In the genomic region with DNA sequence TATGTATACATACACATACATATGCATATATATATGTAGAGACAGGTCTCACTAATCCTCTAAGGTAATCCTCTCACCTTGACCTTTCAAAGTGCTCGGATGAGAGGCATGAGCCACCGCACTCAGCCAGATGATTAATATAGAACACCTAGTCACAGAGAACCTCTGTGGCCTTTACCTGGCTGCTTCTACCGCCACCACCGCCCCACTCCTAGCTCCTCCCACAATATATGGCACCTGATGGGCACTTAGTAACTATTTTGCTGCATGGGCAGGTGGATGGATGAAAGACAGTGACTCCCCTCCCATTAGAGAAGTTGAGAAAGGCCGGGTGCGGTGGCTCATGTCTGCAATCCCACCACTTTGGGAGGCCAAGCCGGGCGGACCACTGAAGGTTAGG, we compare ENCODE assay signal across 28 cellular contexts. TPM values are rescaled to one million over a fixed set of nuclear protein-coding genes. Genes with fewer than 3 reads are reported as not detected.
DNase-seq lines count a peak whose midpoint lies in the region; ATAC-seq, FAIRE-seq and TF ChIP-seq lines count a peak whose summit lies in the region.
"Had no signal": no experiment of that assay in that cellular context is flagged by ENCODE, and none has a peak within 500 bp of the region (broad histone marks: within the 10 kb centered on the region; RNA-seq: fewer than 3 reads in every experiment).

No MANE protein-coding gene starts in this region.

- no peak for FAIRE-seq in small intestine (lab: Jason Lieb, UNC)
- FAIRE-seq: A549, GM12891, GM18507, H1 had no signal

- H3K27ac Mint-ChIP-seq in HFFc6: no peak overlapping the region
- H3K27ac Mint-ChIP-seq: CD14-positive monocyte; CD4-positive, alpha-beta T cell had no signal

- H3K4me1 Mint-ChIP-seq in HFFc6 (ENCODE audit: low read depth): peaks cover 4% of the 10 kb centered on the region; the same call in 1 of the 2 replicates
- H3K4me1 Mint-ChIP-seq: CD8-positive, alpha-beta memory T cell had no signal

- peaks cover 36% of the 10 kb centered on the region for H3K27me3 Mint-ChIP-seq in HFFc6 (ENCODE audit: insufficient read depth)

- no peaks in the 10 kb centered on the region for H3K36me3 ChIP-seq in colonic mucosa
- H3K36me3 ChIP-seq in mucosa of descending colon (ENCODE audit: low read depth): no peaks in the 10 kb centered on the region
- H3K36me3 ChIP-seq in small intestine (ENCODE audit: control insufficient read depth in 2 of 2, insufficient read depth in 2 of 2, low read length in 2 of 2): no peaks in the 10 kb centered on the region
- H3K36me3 ChIP-seq: BE2C; BLaER1 treated with 17β-estradiol and CSF1 and Interleukin-3, amounts not matched to agents 10 nM and 100 nM had no signal

- H3K4me3 ChIP-seq in colonic mucosa: no peak overlapping the region
- no peak overlapping the region for H3K4me3 ChIP-seq in mucosa of descending colon
- no peak overlapping the region for H3K4me3 ChIP-seq in small intestine (ENCODE audit: low read depth in 1 of 2, low read length in 2 of 2)
- H3K4me3 ChIP-seq: A549; BLaER1 treated with 17β-estradiol and CSF1 and Interleukin-3, amounts not matched to agents 10 nM and 100 nM; GM23248 had no signal

- H3K9me3 ChIP-seq in colonic mucosa (no peaks in the 10 kb centered on the region), mucosa of descending colon (no peaks in the 10 kb centered on the region), small intestine (ENCODE audit: control insufficient read depth, low read depth) (no peaks in the 10 kb centered on the region)
- H3K9me3 ChIP-seq: A549; BE2C; BLaER1 treated with 17β-estradiol and CSF1 and Interleukin-3, amounts not matched to agents 10 nM and 100 nM had no signal

- no peak overlapping the region for H3K9ac ChIP-seq in colonic mucosa (ENCODE audit: low read depth in 2 of 2, low read length in 2 of 2)
- H3K9ac ChIP-seq: BLaER1 treated with 17β-estradiol and CSF1 and Interleukin-3, amounts not matched to agents 10 nM and 100 nM; GM23248 had no signal

- no peak overlapping the region for H3K4me3 Mint-ChIP-seq in HFFc6
- H3K4me3 Mint-ChIP-seq: CD14-positive monocyte; CD4-positive, alpha-beta T cell; CD8-positive, alpha-beta memory T cell had no signal

- H3K27me3 ChIP-seq in colonic mucosa (no peaks in the 10 kb centered on the region), small intestine (ENCODE audit: control insufficient read depth in 2 of 2, insufficient read depth in 2 of 2, low read length in 2 of 2) (no peaks in the 10 kb centered on the region)
- H3K27me3 ChIP-seq: BLaER1 treated with 17β-estradiol and CSF1 and Interleukin-3, amounts not matched to agents 10 nM and 100 nM had no signal

- no peaks in the 10 kb centered on the region for H3K36me3 Mint-ChIP-seq in HFFc6 (ENCODE audit: low read depth)
- H3K36me3 Mint-ChIP-seq: CD14-positive monocyte; CD8-positive, alpha-beta memory T cell had no signal

- no peaks in the 10 kb centered on the region for H3K9me3 Mint-ChIP-seq in HFFc6
- H3K9me3 Mint-ChIP-seq: CD4-positive, alpha-beta T cell; CD8-positive, alpha-beta memory T cell had no signal

- peak; percentile 71 for DNase-seq in colonic mucosa
- DNase-seq in mucosa of descending colon: peak in 2 of 3 donors; percentile 55 to 68
- DNase-seq in small intestine: peak; percentile 74
- no peak for DNase-seq in HFFc6
- DNase-seq: 8988T; ACHN; AML-193; BE2C; Calu3; CD4-positive, alpha-beta T cell; CD8-positive, alpha-beta memory T cell; COR-L47; DMS53; DMS79 treated with DMSO at 0.1 percent for 48 hours; GF-D8; GM23248; H7; HCEC 1CT had no signal

- intact Hi-C loops in colonic mucosa (cut with DNase I): no loop called here
- intact Hi-C loops in mucosa of descending colon (cut with DNase I, micrococcal nuclease): no loop called here

- TF ChIP-seq CTCF in colonic mucosa (IDR thresholded peaks at IDR 0.05): no peak
- TF ChIP-seq CTCF in mucosa of descending colon (IDR thresholded peaks at IDR 0.05): no peak
- no peak for TF ChIP-seq CTCF in HFFc6 (IDR thresholded peaks at IDR 0.05)

- H3K4me1 ChIP-seq in colonic mucosa: peaks cover 16% of the 10 kb centered on the region
- H3K4me1 ChIP-seq in mucosa of descending colon (ENCODE audit: low read depth): peaks cover 33% of the 10 kb centered on the region
- H3K4me1 ChIP-seq in small intestine (ENCODE audit: control insufficient read depth in 2 of 2, insufficient read depth in 1 of 2, low read depth in 1 of 2, low read length in 1 of 2): peaks cover under 1 to 4% of the 10 kb centered on the region in 2 donors
- H3K4me1 ChIP-seq: BE2C had no signal

- H3K27ac ChIP-seq in colonic mucosa (peak overlapping the region; percentile 85), small intestine (ENCODE audit: low read depth in 1 of 2, low read length in 1 of 2) (no peak overlapping the region)
- H3K27ac ChIP-seq: A549; BLaER1 treated with 17β-estradiol and CSF1 and Interleukin-3, amounts not matched to agents 10 nM and 100 nM; GM23248 had no signal

- ATAC-seq in mucosa of descending colon: peak; percentile 61
- ATAC-seq in HG03457 (IDR thresholded peaks at IDR 0.05; ENCODE audit: unreplicated experiment): no peak
- ATAC-seq in GM21786 (IDR thresholded peaks at IDR 0.05; ENCODE audit: unreplicated experiment): no peak

- 55 to 83% (median 60%) methylated on average over 8 of the region's 8 CpGs for WGBS in small intestine, 3 donors

RNA-seq across cellular contexts. Expression of gene ATP2C2, which starts 16.7 kb away (rescaled TPM):
- total RNA-seq in colonic mucosa (100 to 1,000 TPM; 126 to 220 TPM), mucosa of descending colon (100 to 1,000 TPM in 2 of 3 donors, 10 to 100 TPM in 1; 98.8 to 322 (median 159) TPM)
- polyA plus RNA-seq in small intestine: 10 to 100 TPM in 1 of 3 donors, 1 to 10 TPM in 2; 4.0 to 45.7 (median 5.1) TPM
- total RNA-seq in HFFc6 (2021; fragmentation: NEBNext Ultra II Directional; extraction: Animal tissue kit (Norgen Biotek cat#: 25700)): not detected
- total RNA-seq: CD4-positive, alpha-beta T cell; CD8-positive, alpha-beta memory T cell; Daoy; G401; GM23248 had no signal
- polyA plus RNA-seq: CD14-positive monocyte; CD8-positive, alpha-beta memory T cell had no signal

RNA-seq across cellular contexts. Expression of gene WFDC1, which starts 57.0 kb away (rescaled TPM):
- total RNA-seq in colonic mucosa (10 to 100 TPM in 1 of 2 donors, 1 to 10 TPM in 1; 4.4 to 17.4 TPM), mucosa of descending colon (10 to 100 TPM in 2 of 3 donors, 1 to 10 TPM in 1; 7.5 to 30.5 (median 10.9) TPM)
- polyA plus RNA-seq in small intestine: 1 to 10 TPM; 1.6 to 4.4 (median 3.2) TPM
- total RNA-seq in HFFc6 (2021; fragmentation: NEBNext Ultra II Directional; extraction: Animal tissue kit (Norgen Biotek cat#: 25700)): 10 to 100 TPM in 2 of 6 experiments, 1 to 10 TPM in 4; 2.4 to 34.5 (median 2.8) TPM
- total RNA-seq: Calu3; CD4-positive, alpha-beta T cell; CD8-positive, alpha-beta memory T cell; Daoy; G401 had no signal
- polyA plus RNA-seq: A549; CD14-positive monocyte; CD8-positive, alpha-beta memory T cell had no signal

Comparison
In these comparisons a context has a peak if more than half of its experiments do, and no peak if none do; other contexts are left out.
1. RNA of gene ATP2C2, which starts 16.7 kb away (total RNA-seq): 126 to 220 TPM in colonic mucosa and 98.8 to 322 TPM in mucosa of descending colon; not detected in HFFc6; every median in the first group is over 10 times any median in the second.